21 cellular contexts compared by ENCODE assay signal in the genomic region with DNA sequence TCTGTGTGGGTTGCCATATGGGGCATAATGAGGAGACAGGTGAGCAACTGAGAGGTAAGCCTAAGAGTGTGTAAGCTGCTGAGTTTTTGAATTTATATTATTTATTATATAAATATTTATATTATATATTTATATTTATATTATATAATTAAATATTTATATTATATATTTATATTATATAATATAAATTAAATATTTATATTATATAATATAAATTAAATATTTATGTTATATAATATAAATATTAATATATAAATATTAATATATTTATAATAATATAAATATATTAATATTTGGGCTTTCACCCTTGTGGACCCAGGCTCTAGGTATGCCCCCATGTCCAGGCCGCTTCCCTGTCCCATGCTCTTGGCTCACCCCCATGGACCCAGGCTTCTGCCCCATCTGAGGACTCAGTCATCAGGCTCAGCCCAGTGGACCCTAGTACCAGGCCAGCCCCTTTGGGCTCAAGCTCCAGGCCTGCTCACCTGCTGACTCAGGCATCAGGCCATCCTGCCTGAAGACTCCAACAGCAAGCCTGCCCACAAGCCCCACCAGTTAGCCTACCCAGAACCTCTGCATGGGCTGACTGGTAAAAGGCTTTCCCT.
DNase-seq lines count a peak whose midpoint lies in the region; ATAC-seq, FAIRE-seq and TF ChIP-seq lines count a peak whose summit lies in the region.
"Had no signal": no experiment of that assay in that cellular context is flagged by ENCODE, and none has a peak within 500 bp of the region (broad histone marks: within the 10 kb centered on the region; RNA-seq: fewer than 3 reads in every experiment).

No MANE protein-coding gene starts in this region.

- H3K4me2 ChIP-seq in PC-9, result no peak overlapping the region
- H3K4me2 ChIP-seq: A549 had no signal

- DNase-seq in RCC 7860 (ENCODE audit: low spot score), result no peak
- no peak for DNase-seq in pancreas
- no peak for DNase-seq in PC-9
- DNase-seq in T-helper 17 cell, result no peak
- DNase-seq in sciatic nerve (ENCODE audit: low spot score), result no peak
- no peak for DNase-seq in natural killer cell
- DNase-seq: AML-193; Caco-2; CD4-positive, alpha-beta T cell; DMS79; GF-D8; GOT3; H7; HFFc6 had no signal

- H3K9me3 Mint-ChIP-seq in natural killer cell, result peaks cover 21 to 22% of the 10 kb centered on the region in 2 donors

- H3K27ac ChIP-seq in pancreas (no peak overlapping the region), PC-9 (no peak overlapping the region)
- H3K27ac ChIP-seq: A549, C4-2B, HL-60 had no signal

- ATAC-seq in pancreas (no peak), T-helper 17 cell (no peak), sciatic nerve (no peak), natural killer cell (no peak)
- ATAC-seq: A549, HCT116, K562 had no signal

- intact Hi-C loops in pancreas (cut with DNase I) (no loop called here), PC-9 (cut with micrococcal nuclease; ENCODE audit: unreplicated experiment) (no loop called here), sciatic nerve (cut with DNase I) (no loop called here), natural killer cell (cut with micrococcal nuclease) (no loop called here)

- H3K27me3 Mint-ChIP-seq in T-helper 17 cell (no peaks in the 10 kb centered on the region), natural killer cell (ENCODE audit: low read depth in 2 of 2) (no peaks in the 10 kb centered on the region)
- H3K27me3 Mint-ChIP-seq: CD4-positive, alpha-beta T cell had no signal

- TF ChIP-seq CTCF in pancreas (IDR thresholded peaks at IDR 0.05) (no peak), PC-9 (conservative IDR thresholded peaks at IDR 0.05) (no peak), natural killer cell (IDR thresholded peaks at IDR 0.05) (no peak)

- H3K9me2 ChIP-seq in PC-9 (ENCODE audit: insufficient read depth), result no peaks in the 10 kb centered on the region

- H3F3A ChIP-seq in PC-9 (ENCODE audit: insufficient read depth, low read depth), result no peaks in the 10 kb centered on the region

- H3K27ac Mint-ChIP-seq in T-helper 17 cell (no peak overlapping the region), natural killer cell (no peak overlapping the region)
- H3K27ac Mint-ChIP-seq: CD4-positive, alpha-beta T cell; HFFc6 had no signal

- H3K36me3 Mint-ChIP-seq in T-helper 17 cell (ENCODE audit: low read depth), result no peaks in the 10 kb centered on the region
- H3K36me3 Mint-ChIP-seq in natural killer cell, result peaks cover 16% of the 10 kb centered on the region

- no peak overlapping the region for H3K4me3 Mint-ChIP-seq in T-helper 17 cell
- H3K4me3 Mint-ChIP-seq in natural killer cell, result no peak overlapping the region
- H3K4me3 Mint-ChIP-seq: CD4-positive, alpha-beta T cell; HFFc6 had no signal

- no peaks in the 10 kb centered on the region for H3K36me3 ChIP-seq in pancreas
- no peaks in the 10 kb centered on the region for H3K36me3 ChIP-seq in PC-9 (ENCODE audit: low read depth)

- WGBS in pancreas, 2 donors, result 75 to 100% methylated on average over 1 of the region's 1 CpG

- H3K27me3 ChIP-seq in pancreas (no peaks in the 10 kb centered on the region), PC-9 (ENCODE audit: insufficient read depth, low read depth) (no peaks in the 10 kb centered on the region)

- BruUV-seq in PC-9 (replicated peaks; lab: Mats Ljungman, UMichigan), result no TSS peak

- H3K4me1 Mint-ChIP-seq in T-helper 17 cell (no peaks in the 10 kb centered on the region), natural killer cell (no peaks in the 10 kb centered on the region)

- H3K79me2 ChIP-seq in PC-9 (ENCODE audit: low read depth), result no peaks in the 10 kb centered on the region

- H3K9me3 ChIP-seq in pancreas (no peaks in the 10 kb centered on the region), PC-9 (ENCODE audit: insufficient read depth, low read depth) (peaks cover 27% of the 10 kb centered on the region; the same call in 1 of the 2 replicates), T-helper 17 cell (ENCODE audit: control insufficient read depth, low read length, poor library complexity, severe bottlenecking) (peaks cover 3% of the 10 kb centered on the region)
- H3K9me3 ChIP-seq: A549 had no signal

- POLR2A ChIA-PET in PC-9 (lab: Charles Lee; ENCODE audit: unreplicated experiment), result no interaction called here

- H3K4me3 ChIP-seq in pancreas (no peak overlapping the region), PC-9 (no peak overlapping the region)
- H3K4me3 ChIP-seq: A549, K562 had no signal

- no peak overlapping the region for H2AFZ ChIP-seq in PC-9

- H3K4me1 ChIP-seq in pancreas (no peaks in the 10 kb centered on the region), PC-9 (replicated peaks; ENCODE audit: insufficient read depth) (peaks cover 13% of the 10 kb centered on the region)
- H3K4me1 ChIP-seq: A549, Caco-2 had no signal

- CTCF ChIA-PET in PC-9 (lab: Charles Lee), result interaction anchor here (0.6 kb wide), 1 partner anchor 302 kb away, joined by 4 read pairs; no protein-coding TSS in a partner anchor

- no peaks in the 10 kb centered on the region for H4K20me1 ChIP-seq in PC-9 (ENCODE audit: insufficient read depth)

- FAIRE-seq in RCC 7860 (lab: Jason Lieb, UNC) (peak; percentile 92), endometrium (lab: Jason Lieb, UNC) (peak; percentile 29), pancreas (lab: Jason Lieb, UNC) (peak; percentile 97)
- FAIRE-seq: A549, D721Med, K562 had no signal
